In genomic region chr5:57725628-57726504, GRCh38 we compare ENCODE assay signal across 28 cellular contexts.
A peak's percentile ranks its signal among the peaks of the same experiment; 100 is the strongest.
DNase-seq lines count a peak whose midpoint lies in the region; ATAC-seq, FAIRE-seq and TF ChIP-seq lines count a peak whose summit lies in the region.
"Had no signal": no experiment of that assay in that cellular context is flagged by ENCODE, and none has a peak within 500 bp of the region (broad histone marks: within the 10 kb centered on the region; RNA-seq: fewer than 3 reads in every experiment).

No MANE protein-coding gene starts in this region.

- H3K4me1 ChIP-seq in K562 (replicated peaks in 1 of 2; ENCODE audit: control insufficient read depth in 2 of 2, insufficient read depth in 2 of 2, low read length in 2 of 2): no peaks in the 10 kb centered on the region
- H3K4me1 ChIP-seq in prostate gland (replicated peaks): no peaks in the 10 kb centered on the region
- H3K4me1 ChIP-seq: body of pancreas, gastroesophageal sphincter, spleen had no signal

- 0 out of 5 replicates have a peak, but pooled peaks cover 0 to 5% of the 10 kb centered on the region in 2 experiments for H3K27me3 ChIP-seq in K562 (ENCODE audit: control insufficient read depth in 2 of 2, insufficient read depth in 2 of 2, low read length in 2 of 2)
- H3K27me3 ChIP-seq in prostate gland (replicated peaks; ENCODE audit: insufficient read depth): no peaks in the 10 kb centered on the region
- H3K27me3 ChIP-seq: BLaER1 treated with 17β-estradiol and CSF1 and Interleukin-3, amounts not matched to agents 10 nM and 100 nM; body of pancreas; gastroesophageal sphincter; spleen had no signal

- H3K27ac ChIP-seq in K562 (ENCODE audit: extremely low read depth, low read depth, low read length) (no peak overlapping the region), prostate gland (no peak overlapping the region)
- H3K27ac ChIP-seq: BLaER1 treated with 17β-estradiol and CSF1 and Interleukin-3, amounts not matched to agents 10 nM and 100 nM; body of pancreas; gastroesophageal sphincter; spleen had no signal

- DNase-seq in NCI-H82 (lab: John Stamatoyannopoulos, UW) (peak; percentile 12), NCI-H82 treated with DMSO at 0.1 percent for 48 hours (lab: John Stamatoyannopoulos, UW; ENCODE audit: unreplicated experiment) (no peak), M059J (ENCODE audit: low read depth) (peak; percentile 74), K562 (ENCODE audit: extremely low read depth in 1 of 4, low spot score in 3 of 4) (no peak), urothelium cell line (ENCODE audit: low spot score) (no peak), prostate gland (ENCODE audit: low spot score) (no peak), middle frontal gyrus (ENCODE audit: extremely low spot score, low spot score) (no peak), GF-D8 (lab: John Stamatoyannopoulos, UW) (no peak)
- DNase-seq: activated CD4-positive, alpha-beta memory T cell treated with anti-CD3 and anti-CD28 coated beads for 36 hours; activated CD4-positive, CD25-positive, alpha-beta regulatory T cell; activated effector memory CD4-positive, alpha-beta T cell treated with Interleukin-2 at 50 U/mL for 16 hours; activated naive CD8-positive, alpha-beta T cell treated with anti-CD3 and anti-CD28 coated beads, Interleukin-2, amount 50 U/mL, for 24 hours; body of pancreas; effector memory CD8-positive, alpha-beta T cell; H9; islet precursor cell; NCI-H1092; NCI-H2029; spleen; stimulated activated CD4-positive, alpha-beta T cell treated with anti-CD3 and anti-CD28 coated beads, Interleukin-4, amount 100 ng/mL, for 1 hour; stimulated activated naive CD4-positive, alpha-beta T cell treated with Interleukin-2 at 50 U/mL for 16 hours; T-helper 9 cell had no signal

- TF ChIP-seq CTCF in K562 (IDR thresholded peaks at IDR 0.05 in 2 of 3, conservative IDR thresholded peaks at IDR 0.05 in 1 of 3; ENCODE audit: insufficient read depth in 2 of 3, low read depth in 1 of 3, low read length in 3 of 3) (no peak), prostate gland (IDR thresholded peaks at IDR 0.05) (no peak)

- no TSS peak for BruUV-seq in K562 (replicated peaks; lab: Mats Ljungman, UMichigan)

- intact Hi-C loops in K562 (cut with micrococcal nuclease): no loop called here
- intact Hi-C loops in prostate gland (cut with DNase I): no loop called here

- no peak overlapping the region for H3K4me3 ChIP-seq in K562
- no peak overlapping the region for H3K4me3 ChIP-seq in prostate gland
- H3K4me3 ChIP-seq: BLaER1 treated with 17β-estradiol and CSF1 and Interleukin-3, amounts not matched to agents 10 nM and 100 nM; body of pancreas; gastroesophageal sphincter; lung; spleen had no signal

- H3K4me2 ChIP-seq in K562 (ENCODE audit: insufficient read depth, low read length): no peak overlapping the region
- H3K4me2 ChIP-seq: BLaER1 treated with 17β-estradiol and CSF1 and Interleukin-3, amounts not matched to agents 10 nM and 100 nM had no signal

- in situ Hi-C loops in K562 (cut with MboI): no loop called here

- TF ChIP-seq EP300 in K562 (IDR thresholded peaks at IDR 0.05; ENCODE audit: low read length): no peak

- 0% methylated on average over 7 of the region's 7 CpGs for WGBS in K562 (ENCODE audit: insufficient coverage, low coverage, missing lambda C conversion rate)
- WGBS in prostate gland: 90% methylated on average over 7 of the region's 7 CpGs

- H3K36me3 ChIP-seq in K562 (ENCODE audit: control insufficient read depth, insufficient read depth, low read length) (no peaks in the 10 kb centered on the region), prostate gland (no peaks in the 10 kb centered on the region)
- H3K36me3 ChIP-seq: BLaER1 treated with 17β-estradiol and CSF1 and Interleukin-3, amounts not matched to agents 10 nM and 100 nM; gastroesophageal sphincter; spleen had no signal

- POLR2A ChIA-PET in K562 (lab: Yijun Ruan, JAX): no interaction called here

- no peaks in the 10 kb centered on the region for H3K9me1 ChIP-seq in K562 (ENCODE audit: control insufficient read depth, insufficient read depth, low read length)

- TF ChIP-seq RAD21 in K562 (CRISPR knock-in tag; conservative IDR thresholded peaks at IDR 0.05 in 1 of 2, IDR thresholded peaks at IDR 0.05 in 1 of 2): no peak

- H3K9me3 ChIP-seq in K562 (replicated peaks; ENCODE audit: control insufficient read depth, insufficient read depth, low read depth, low read length) (no peaks in the 10 kb centered on the region), prostate gland (no peaks in the 10 kb centered on the region)
- H3K9me3 ChIP-seq: body of pancreas had no signal

- H4K20me1 ChIP-seq in K562 (replicated peaks; ENCODE audit: control insufficient read depth, insufficient read depth, low read length): no peaks in the 10 kb centered on the region
- H4K20me1 ChIP-seq: BLaER1 treated with 17β-estradiol and CSF1 and Interleukin-3, amounts not matched to agents 10 nM and 100 nM had no signal

- CTCF ChIA-PET in K562 (lab: Yijun Ruan, JAX; ENCODE audit: low intra/inter-chr PET ratio): no interaction called here

- no peak for FAIRE-seq in K562 (lab: Jason Lieb, UNC)
- FAIRE-seq in urothelium cell line (lab: Jason Lieb, UNC): peak; percentile 65
- FAIRE-seq: A204.1, RCC 7860 had no signal

- no peaks in the 10 kb centered on the region for H3K79me2 ChIP-seq in K562 (ENCODE audit: control insufficient read depth, insufficient read depth, low read length)

- no peak overlapping the region for H3K9ac ChIP-seq in K562 (ENCODE audit: insufficient read depth in 1 of 2, low read depth in 2 of 2, low read length in 2 of 2)
- H3K9ac ChIP-seq: BLaER1 treated with 17β-estradiol and CSF1 and Interleukin-3, amounts not matched to agents 10 nM and 100 nM had no signal

- TF ChIP-seq POLR2A in K562 (conservative IDR thresholded peaks at IDR 0.05) (no peak), prostate gland (IDR thresholded peaks at IDR 0.05) (no peak)

- no peak overlapping the region for H2AFZ ChIP-seq in K562 (ENCODE audit: low read depth, low read length)

- ATAC-seq in K562: no peak
- ATAC-seq: activated naive CD8-positive, alpha-beta T cell treated with anti-CD3 and anti-CD28 coated beads, Interleukin-2, amount 50 U/mL, for 24 hours; body of pancreas; effector memory CD8-positive, alpha-beta T cell; esophagus mucosa; gastroesophageal sphincter had no signal

TF ChIP-seq in K562, 482 proteins besides CTCF, POLR2A, EP300 and RAD21:
- TF ChIP-seq RFX5 (IDR thresholded peaks at IDR 0.05; ENCODE audit: low read depth, low read length): peak; percentile 78
- TF ChIP-seq ZBTB17 (CRISPR knock-in tag; IDR thresholded peaks at IDR 0.05): no peak
- TF ChIP-seq THAP7 (CRISPR knock-in tag; IDR thresholded peaks at IDR 0.05): no peak
- TF ChIP-seq MTA1 (IDR thresholded peaks at IDR 0.05; ENCODE audit: borderline replicate concordance): no peak
- no peak for TF ChIP-seq TFE3 (CRISPR knock-in tag; IDR thresholded peaks at IDR 0.05)
- TF ChIP-seq KDM5B (IDR thresholded peaks at IDR 0.05; ENCODE audit: insufficient replicate concordance, low read depth, low read length): no peak

Comparison
In these comparisons a context has a peak if more than half of its experiments do, and no peak if none do; other contexts are left out.
1. DNase-seq: peak in NCI-H82 (single experiment) and M059J (single experiment); none in NCI-H82 treated with DMSO at 0.1 percent for 48 hours (single experiment), K562 (0 of 4), urothelium cell line (single experiment), prostate gland (single experiment), middle frontal gyrus (single experiment) and GF-D8 (single experiment).